10 cellular contexts compared by ENCODE assay signal in the genomic region with DNA sequence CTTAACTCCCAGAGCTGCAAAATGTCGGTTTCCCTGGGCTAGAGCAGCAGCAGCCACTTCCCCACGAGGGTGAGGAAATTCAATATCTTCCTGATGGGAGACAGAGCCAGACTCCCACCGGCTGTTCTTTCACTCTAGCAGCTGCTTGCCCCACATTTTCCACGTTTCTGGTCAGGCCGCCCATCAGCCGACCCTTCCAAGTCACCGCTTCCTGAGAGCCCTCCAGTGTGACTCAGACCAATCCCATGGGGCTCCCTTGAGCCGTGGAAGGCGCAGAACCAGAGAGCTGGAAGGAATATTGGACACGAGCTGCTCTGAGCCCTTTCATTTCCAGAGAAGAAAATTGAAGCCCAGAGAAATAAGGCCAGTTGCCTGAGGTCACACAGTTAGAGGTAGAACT.
A peak's percentile ranks its signal among the peaks of the same experiment; 100 is the strongest.
DNase-seq lines count a peak whose midpoint lies in the region; ATAC-seq and TF ChIP-seq lines count a peak whose summit lies in the region.
"Had no signal": no experiment of that assay in that cellular context is flagged by ENCODE, and none has a peak within 500 bp of the region (broad histone marks: within the 10 kb centered on the region; RNA-seq: fewer than 3 reads in every experiment).

No MANE protein-coding gene starts in this region.

- peak overlapping the region; percentile 70 to 80 (median 74) for H3K27ac ChIP-seq in gastrocnemius medialis

- intact Hi-C loops in left ventricle myocardium superior (cut with micrococcal nuclease) (loop anchor here (10.0 kb wide), 1 partner anchor 221 kb away; no protein-coding TSS in a partner anchor), gastrocnemius medialis (cut with DNase I; ENCODE audit: low total_unique reads) (loop anchor here (5.0 kb wide), 1 partner anchor 152 kb away; no protein-coding TSS in a partner anchor)

- TF ChIP-seq POLR2A in gastrocnemius medialis (IDR thresholded peaks at IDR 0.05) = no peak

- DNase-seq in EH (ENCODE audit: low read depth) (peak; percentile 69), amniotic epithelial cell (ENCODE audit: low read depth) (peak; percentile 67), left ventricle myocardium superior (peak; percentile 87), gastrocnemius medialis (peak; percentile 64 to 79), NAMALWA (ENCODE audit: low spot score) (no peak)
- DNase-seq in activated T-cell treated with anti-CD3 and anti-CD28 coated beads, Interleukin-2, amount 50 U/mL, for 24 hours = no peak
- DNase-seq: CD8-positive, alpha-beta T cell; HCEC 1CT had no signal

- H3K27ac Mint-ChIP-seq in activated T-cell treated with anti-CD3 and anti-CD28 coated beads, Interleukin-2, amount 50 U/mL, for 24 hours = no peak overlapping the region
- H3K27ac Mint-ChIP-seq: CD8-positive, alpha-beta T cell had no signal

- peaks cover 48 to 57% of the 10 kb centered on the region in 2 donors for H3K4me1 ChIP-seq in gastrocnemius medialis

- no peaks in the 10 kb centered on the region for H3K36me3 Mint-ChIP-seq in activated T-cell treated with anti-CD3 and anti-CD28 coated beads, Interleukin-2, amount 50 U/mL, for 24 hours (ENCODE audit: low read depth)
- H3K36me3 Mint-ChIP-seq: CD8-positive, alpha-beta T cell had no signal

- peaks cover 0 to 1% (median 0%) of the 10 kb centered on the region in 3 donors for H3K9me3 ChIP-seq in gastrocnemius medialis

- ATAC-seq in left ventricle myocardium superior (peak; percentile 82), gastrocnemius medialis (peak; percentile 81 to 84), HG02981 (IDR thresholded peaks at IDR 0.05; ENCODE audit: unreplicated experiment) (no peak), GM18873 (IDR thresholded peaks at IDR 0.05; ENCODE audit: low FRiP score, unreplicated experiment) (no peak)
- ATAC-seq: CD8-positive, alpha-beta T cell had no signal

- peaks cover 7% of the 10 kb centered on the region for H3K27me3 Mint-ChIP-seq in activated T-cell treated with anti-CD3 and anti-CD28 coated beads, Interleukin-2, amount 50 U/mL, for 24 hours

- no peak for TF ChIP-seq CTCF in gastrocnemius medialis (IDR thresholded peaks at IDR 0.05 in 4 of 5, conservative IDR thresholded peaks at IDR 0.05 in 1 of 5)

- no peaks in the 10 kb centered on the region for H3K4me1 Mint-ChIP-seq in activated T-cell treated with anti-CD3 and anti-CD28 coated beads, Interleukin-2, amount 50 U/mL, for 24 hours (ENCODE audit: low read depth)

- in situ Hi-C loops in gastrocnemius medialis (cut with MboI; ENCODE audit: low sequenced_read_pairs in 4 of 4) = loop anchor here in 2 of 4 donors (10.0 kb wide), 2 partner anchors 231 to 241 kb away; partner anchors contain the start of gene ADAMTS15 (in 1 of the 2)

- H3K4me3 ChIP-seq in gastrocnemius medialis = peak overlapping the region in 2 of 4 donors; percentile 1 to 23

- H3K27me3 ChIP-seq in gastrocnemius medialis = no peaks in the 10 kb centered on the region

- H3K36me3 ChIP-seq in gastrocnemius medialis = no peaks in the 10 kb centered on the region

- peaks cover 20% of the 10 kb centered on the region for H3K9me3 Mint-ChIP-seq in activated T-cell treated with anti-CD3 and anti-CD28 coated beads, Interleukin-2, amount 50 U/mL, for 24 hours

- no peak overlapping the region for H3K4me3 Mint-ChIP-seq in activated T-cell treated with anti-CD3 and anti-CD28 coated beads, Interleukin-2, amount 50 U/mL, for 24 hours
- H3K4me3 Mint-ChIP-seq: CD8-positive, alpha-beta T cell had no signal

Comparison
In these comparisons a context has a peak if more than half of its experiments do, and no peak if none do; other contexts are left out.
1. DNase-seq: peak in EH (single experiment), amniotic epithelial cell (single experiment), left ventricle myocardium superior (single experiment) and gastrocnemius medialis (2 of 2); none in NAMALWA (single experiment) and activated T-cell treated with anti-CD3 and anti-CD28 coated beads, Interleukin-2, amount 50 U/mL, for 24 hours (single experiment).
2. ATAC-seq: peak in left ventricle myocardium superior (single experiment) and gastrocnemius medialis (2 of 2); none in HG02981 (single experiment) and GM18873 (single experiment).